16 cellular contexts compared by ENCODE assay signal in the genomic region with DNA sequence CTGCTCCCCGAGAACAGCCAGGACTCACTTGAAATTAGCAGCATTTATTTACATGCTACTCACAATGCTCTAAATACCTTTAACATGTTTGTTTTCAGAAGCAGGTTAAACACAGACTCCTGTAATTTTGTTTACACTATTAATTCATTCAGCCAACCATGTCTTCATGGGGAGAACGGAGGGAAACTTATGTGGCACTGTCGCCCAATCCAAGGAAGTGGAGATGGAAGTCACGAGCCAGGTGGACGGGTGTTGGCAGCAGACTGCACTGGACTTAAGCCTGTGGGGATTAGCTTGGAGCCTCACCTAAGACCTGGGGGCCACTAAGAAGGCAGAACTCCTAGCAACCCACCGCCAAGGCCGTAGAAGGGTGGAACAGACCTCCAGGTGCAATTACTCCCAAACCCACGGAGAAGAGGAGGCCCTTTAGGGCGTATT. TPM values are rescaled to one million over a fixed set of nuclear protein-coding genes. Genes with fewer than 3 reads are reported as not detected.
DNase-seq lines count a peak whose midpoint lies in the region; ATAC-seq and TF ChIP-seq lines count a peak whose summit lies in the region.
"Had no signal": no experiment of that assay in that cellular context is flagged by ENCODE, and none has a peak within 500 bp of the region (broad histone marks: within the 10 kb centered on the region; RNA-seq: fewer than 3 reads in every experiment).

No MANE protein-coding gene starts in this region.

- no peak for TF ChIP-seq CTCF in dorsolateral prefrontal cortex (IDR thresholded peaks at IDR 0.05 in 54 of 56, conservative IDR thresholded peaks at IDR 0.05 in 2 of 56; ENCODE audit: low read depth in 1 of 56, partially characterized antibody in 56 of 56)

- H3K27me3 ChIP-seq in right cardiac atrium (ENCODE audit: control insufficient read depth, insufficient read depth) (no peaks in the 10 kb centered on the region), dorsolateral prefrontal cortex (peaks cover 0 to 22% (median 0%) of the 10 kb centered on the region in 45 donors)
- H3K27me3 ChIP-seq: ascending aorta, gastroesophageal sphincter had no signal

- intact Hi-C loops in cardiac septum (cut with DNase I): loop anchor here (5.0 to 10.0 kb wide), 2 partner anchors 173 to 271 kb away; no protein-coding TSS in a partner anchor
- intact Hi-C loops in right cardiac atrium (cut with DNase I): loop anchor here (5.0 to 10.0 kb wide), 3 partner anchors 98 to 201 kb away; no protein-coding TSS in a partner anchor
- intact Hi-C loops in dorsolateral prefrontal cortex (cut with DNase I): loop anchor here in 1 of 2 donors (5.0 kb wide), 1 partner anchor 188 kb away; no protein-coding TSS in a partner anchor

- no peaks in the 10 kb centered on the region for H3K9me3 ChIP-seq in right cardiac atrium (ENCODE audit: control insufficient read depth, low read length)
- H3K9me3 ChIP-seq: ascending aorta, gastroesophageal sphincter, stomach had no signal

- H3K27ac ChIP-seq in right cardiac atrium (ENCODE audit: low read length): no peak overlapping the region
- H3K27ac ChIP-seq in dorsolateral prefrontal cortex: no peak overlapping the region
- H3K27ac ChIP-seq: ascending aorta, epithelial cell of prostate, gastroesophageal sphincter, stomach had no signal

- peaks cover 2% of the 10 kb centered on the region for H3K4me1 ChIP-seq in right cardiac atrium (ENCODE audit: control insufficient read depth, insufficient read depth, low read length)
- H3K4me1 ChIP-seq: ascending aorta had no signal

- 88% methylated on average over 9 of the region's 9 CpGs for WGBS in right cardiac atrium

- H3K4me3 ChIP-seq in right cardiac atrium (ENCODE audit: low read length) (no peak overlapping the region), dorsolateral prefrontal cortex (no peak overlapping the region)
- H3K4me3 ChIP-seq: ascending aorta, gastroesophageal sphincter, stomach had no signal

- no peak for ATAC-seq in right cardiac atrium
- ATAC-seq in GM21786 (IDR thresholded peaks at IDR 0.05; ENCODE audit: unreplicated experiment): no peak
- ATAC-seq: gastroesophageal sphincter had no signal

- DNase-seq in cardiac septum (ENCODE audit: low spot score): peak; percentile 26
- no peak for DNase-seq in right cardiac atrium
- DNase-seq in NCI-H748 (lab: John Stamatoyannopoulos, UW; ENCODE audit: unreplicated experiment): peak; percentile 32
- peak in 6 of 10 donors; percentile 0 to 23 (median 5) for DNase-seq in dorsolateral prefrontal cortex
- DNase-seq in T1000 (lab: John Stamatoyannopoulos, UW): no peak
- DNase-seq in NCI-H345 (lab: John Stamatoyannopoulos, UW): no peak
- no peak for DNase-seq in stimulated activated CD4-positive, alpha-beta T cell treated with anti-CD3 and anti-CD28 coated beads, Interleukin-4, amount 100 ng/mL, for 1 hour
- DNase-seq: activated CD8-positive, alpha-beta memory T cell treated with anti-CD3 and anti-CD28 coated beads for 24 hours; NCI-H2029 treated with DMSO at 0.1 percent for 48 hours; stomach had no signal

RNA-seq across cellular contexts. Expression of gene GFAP, which starts 8.8 kb away (rescaled TPM):
- total RNA-seq in cardiac septum (7.0 TPM), right cardiac atrium (1 to 10 TPM; 4.6 to 8.3 (median 4.8) TPM), dorsolateral prefrontal cortex (over 10,000 TPM in 24 of 120 experiments, 1,000 to 10,000 TPM in 96; 2,686 to 23,814 (median 7,188) TPM)
- polyA plus RNA-seq in right cardiac atrium: 7.8 TPM
- total RNA-seq: M059J, progenitor cell of endocrine pancreas had no signal

RNA-seq across cellular contexts. Expression of gene KIF18B, which starts 23.4 kb away (rescaled TPM):
- total RNA-seq in cardiac septum: 0.13 TPM
- total RNA-seq in right cardiac atrium: 1 to 10 TPM in 3 of 4 donors, under 1 TPM in 1; 0.08 to 1.4 (median 1.1) TPM
- 0.25 TPM for polyA plus RNA-seq in right cardiac atrium
- total RNA-seq in dorsolateral prefrontal cortex: 1 to 10 TPM in 5 of 120 experiments, under 1 TPM in 98, not detected in 17; 0.10 to 2.1 (median 0.33) TPM
- total RNA-seq: ascending aorta had no signal

RNA-seq across cellular contexts. Expression of gene EFTUD2, which starts 24.9 kb away (rescaled TPM):
- 62.0 TPM for total RNA-seq in cardiac septum
- 10 to 100 TPM; 54.8 to 73.0 (median 59.5) TPM for total RNA-seq in right cardiac atrium
- 27.7 TPM for polyA plus RNA-seq in right cardiac atrium
- 100 to 1,000 TPM in 36 of 120 experiments, 10 to 100 TPM in 84; 50.3 to 123 (median 95.1) TPM for total RNA-seq in dorsolateral prefrontal cortex

RNA-seq across cellular contexts. Expression of gene C1QL1, which starts 44.0 kb away (rescaled TPM):
- total RNA-seq in cardiac septum (0.97 TPM), right cardiac atrium (1 to 10 TPM in 3 of 4 donors, under 1 TPM in 1; 0.81 to 1.7 (median 1.6) TPM), dorsolateral prefrontal cortex (10 to 100 TPM in 118 of 120 experiments, 1 to 10 TPM in 2; 7.4 to 35.3 (median 19.6) TPM)
- 2.0 TPM for polyA plus RNA-seq in right cardiac atrium
- total RNA-seq: ascending aorta had no signal

Comparison
In these comparisons a context has a peak if more than half of its experiments do, and no peak if none do; other contexts are left out.
1. DNase-seq: peak in cardiac septum (single experiment), NCI-H748 (single experiment) and dorsolateral prefrontal cortex (6 of 10); none in right cardiac atrium (0 of 3), T1000 (single experiment), NCI-H345 (single experiment) and stimulated activated CD4-positive, alpha-beta T cell treated with anti-CD3 and anti-CD28 coated beads, Interleukin-4, amount 100 ng/mL, for 1 hour (single experiment).
2. RNA of gene GFAP, which starts 8.8 kb away (total RNA-seq): 2,686 to 23,814 TPM in dorsolateral prefrontal cortex; 7.0 TPM in cardiac septum (single experiment) and 4.6 to 8.3 TPM in right cardiac atrium; every median in the first group is over 100 times any median in the second.